Comparison of ENCODE assay signal across 9 cellular contexts in the genomic region with DNA sequence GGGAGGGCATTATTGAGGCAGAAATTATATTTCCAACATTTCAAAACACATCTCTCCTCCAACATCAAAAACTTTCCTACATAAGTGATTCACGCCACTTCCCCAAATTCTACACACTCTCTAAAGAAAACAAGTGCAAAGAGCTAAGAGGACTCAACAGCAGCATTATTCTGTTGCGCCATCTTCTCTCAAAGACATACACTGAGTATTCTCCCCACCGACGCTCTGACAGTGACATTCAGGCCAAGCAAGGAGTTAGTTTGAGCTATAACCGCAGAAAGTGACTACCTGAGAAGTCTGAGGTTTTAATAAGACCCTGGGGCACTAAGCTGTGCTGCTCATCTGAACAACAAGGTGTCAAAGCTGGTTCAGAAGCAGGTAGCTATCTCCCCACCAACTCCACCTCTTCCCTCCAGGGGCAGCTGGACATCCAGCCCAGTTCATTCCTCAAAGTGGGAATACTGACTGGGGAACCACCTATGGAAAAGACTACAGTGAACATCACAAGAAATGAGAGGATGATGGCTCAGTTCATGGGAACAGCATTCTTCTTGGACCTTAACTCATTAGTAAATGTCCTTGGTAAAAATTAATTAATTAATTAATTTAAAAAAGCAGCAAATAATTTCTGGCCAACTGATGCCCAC.
DNase-seq lines count a peak whose midpoint lies in the region; ATAC-seq lines count a peak whose summit lies in the region.
"Had no signal": no experiment of that assay in that cellular context is flagged by ENCODE, and none has a peak within 500 bp of the region (broad histone marks: within the 10 kb centered on the region; RNA-seq: fewer than 3 reads in every experiment).

No MANE protein-coding gene starts in this region.

- no peaks in the 10 kb centered on the region for H3K36me3 Mint-ChIP-seq in naive thymus-derived CD4-positive, alpha-beta T cell

- ATAC-seq in GM18909 (IDR thresholded peaks at IDR 0.05; ENCODE audit: poor library complexity, unreplicated experiment), result peak; percentile 63
- peak; percentile 64 for ATAC-seq in HG02571 (IDR thresholded peaks at IDR 0.05; ENCODE audit: unreplicated experiment)
- ATAC-seq in HG03558 (IDR thresholded peaks at IDR 0.05; ENCODE audit: extremely low read depth, unreplicated experiment), result peak; percentile 34
- peak; percentile 41 for ATAC-seq in naive thymus-derived CD4-positive, alpha-beta T cell

- CTCF ChIA-PET in naive thymus-derived CD4-positive, alpha-beta T cell (lab: Charles Lee), result no interaction called here

- peaks cover 0 to 2% (median 0%) of the 10 kb centered on the region in 5 donors for H3K27me3 Mint-ChIP-seq in naive thymus-derived CD4-positive, alpha-beta T cell
- H3K27me3 Mint-ChIP-seq: progenitor cell of endocrine pancreas had no signal

- no peak overlapping the region for H3K27ac Mint-ChIP-seq in naive thymus-derived CD4-positive, alpha-beta T cell
- H3K27ac Mint-ChIP-seq: progenitor cell of endocrine pancreas had no signal

- intact Hi-C loops in naive thymus-derived CD4-positive, alpha-beta T cell (cut with micrococcal nuclease), result no loop called here

- H3K4me3 Mint-ChIP-seq in naive thymus-derived CD4-positive, alpha-beta T cell, result no peak overlapping the region

- no peak overlapping the region for H3K27ac ChIP-seq in naive thymus-derived CD4-positive, alpha-beta T cell (ENCODE audit: low read depth, low read length)

- H3K4me1 ChIP-seq in naive thymus-derived CD4-positive, alpha-beta T cell (ENCODE audit: control insufficient read depth in 2 of 2, insufficient read depth in 2 of 2, low read length in 2 of 2), result no peaks in the 10 kb centered on the region

- H3K36me3 ChIP-seq in naive thymus-derived CD4-positive, alpha-beta T cell (ENCODE audit: control insufficient read depth in 2 of 3, insufficient read depth in 3 of 3, low read length in 3 of 3), result no peaks in the 10 kb centered on the region

- H3K27me3 ChIP-seq in naive thymus-derived CD4-positive, alpha-beta T cell (ENCODE audit: control insufficient read depth in 2 of 2, insufficient read depth in 2 of 2, low read length in 2 of 2), result no peaks in the 10 kb centered on the region

- POLR2A ChIA-PET in naive thymus-derived CD4-positive, alpha-beta T cell (lab: Charles Lee), result no interaction called here

- no peak for DNase-seq in naive thymus-derived CD4-positive, alpha-beta T cell
- DNase-seq in EL, result no peak
- no peak for DNase-seq in DMS 273 (lab: John Stamatoyannopoulos, UW; ENCODE audit: unreplicated experiment)
- no peak for DNase-seq in epidermal melanocyte (ENCODE audit: insufficient read length, low spot score)
- no peak for DNase-seq in kidney tubule cell (ENCODE audit: low spot score)

- peaks cover 0 to 5% (median 0%) of the 10 kb centered on the region in 7 donors for H3K4me1 Mint-ChIP-seq in naive thymus-derived CD4-positive, alpha-beta T cell

- no peak overlapping the region for H3K4me3 ChIP-seq in naive thymus-derived CD4-positive, alpha-beta T cell (ENCODE audit: low read length)

- no peaks in the 10 kb centered on the region for H3K9me3 ChIP-seq in naive thymus-derived CD4-positive, alpha-beta T cell (ENCODE audit: control insufficient read depth in 2 of 3, low read length in 3 of 3)

- H3K9me3 Mint-ChIP-seq in naive thymus-derived CD4-positive, alpha-beta T cell, result peaks cover 0 to 9% (median 0%) of the 10 kb centered on the region in 11 donors
